1 cellular context compared by ENCODE assay signal in the genomic region with DNA sequence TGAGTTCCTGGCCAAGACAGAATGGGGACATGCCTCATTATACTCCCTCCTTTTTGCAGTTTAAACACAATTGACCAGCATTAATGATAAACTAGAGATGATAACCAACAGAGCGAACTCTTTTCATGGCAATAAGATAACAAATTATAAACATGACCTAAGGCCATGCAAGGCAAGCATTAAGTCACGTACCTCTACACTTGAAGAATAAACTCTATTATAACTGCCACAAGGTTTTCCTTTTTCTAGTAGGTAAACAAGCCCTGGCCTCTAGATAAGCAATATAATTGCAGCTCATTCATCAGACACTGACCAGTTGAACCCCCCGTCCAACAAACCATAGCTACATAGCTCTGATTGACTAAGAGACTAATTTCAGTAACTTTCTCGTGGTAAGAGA.
TF ChIP-seq lines count a peak whose summit lies in the region.

No MANE protein-coding gene starts in this region.

TF ChIP-seq in GM12878, 131 proteins besides CTCF, POLR2A, EP300 and RAD21 (continued from another document):
- TF ChIP-seq SKIL (IDR thresholded peaks at IDR 0.05; ENCODE audit: low read depth, poor library complexity, severe bottlenecking) (no peak), CBX5 (IDR thresholded peaks at IDR 0.05; ENCODE audit: low read depth) (no peak), MYB (IDR thresholded peaks at IDR 0.05; ENCODE audit: borderline replicate concordance, low read depth, low read length) (no peak), JUND (IDR thresholded peaks at IDR 0.05; ENCODE audit: low read depth, low read length) (no peak), SRF (IDR thresholded peaks at IDR 0.05; ENCODE audit: low read depth in 2 of 2, low read length in 2 of 2) (no peak), NFIC (IDR thresholded peaks at IDR 0.05; ENCODE audit: low read depth, low read length) (no peak), E4F1 (IDR thresholded peaks at IDR 0.05; ENCODE audit: borderline replicate concordance, partially characterized antibody) (no peak), CHD1 (IDR thresholded peaks at IDR 0.05; ENCODE audit: low read depth, low read length) (no peak), ZSCAN29 (IDR thresholded peaks at IDR 0.05) (no peak), ZBTB40 (IDR thresholded peaks at IDR 0.05; ENCODE audit: borderline replicate concordance) (no peak), NR2C2 (IDR thresholded peaks at IDR 0.05; ENCODE audit: borderline replicate concordance, control insufficient read depth, insufficient read length, low read depth) (no peak), USF1 (IDR thresholded peaks at IDR 0.05; ENCODE audit: borderline replicate concordance, extremely low read length, insufficient read depth, low read depth, low read length) (no peak), BRCA1 (IDR thresholded peaks at IDR 0.05; ENCODE audit: low read depth, low read length) (no peak), SREBF1 (IDR thresholded peaks at IDR 0.05; ENCODE audit: low read length) (no peak)
